ENCODE assay signal across 2 cellular contexts in the genomic region with DNA sequence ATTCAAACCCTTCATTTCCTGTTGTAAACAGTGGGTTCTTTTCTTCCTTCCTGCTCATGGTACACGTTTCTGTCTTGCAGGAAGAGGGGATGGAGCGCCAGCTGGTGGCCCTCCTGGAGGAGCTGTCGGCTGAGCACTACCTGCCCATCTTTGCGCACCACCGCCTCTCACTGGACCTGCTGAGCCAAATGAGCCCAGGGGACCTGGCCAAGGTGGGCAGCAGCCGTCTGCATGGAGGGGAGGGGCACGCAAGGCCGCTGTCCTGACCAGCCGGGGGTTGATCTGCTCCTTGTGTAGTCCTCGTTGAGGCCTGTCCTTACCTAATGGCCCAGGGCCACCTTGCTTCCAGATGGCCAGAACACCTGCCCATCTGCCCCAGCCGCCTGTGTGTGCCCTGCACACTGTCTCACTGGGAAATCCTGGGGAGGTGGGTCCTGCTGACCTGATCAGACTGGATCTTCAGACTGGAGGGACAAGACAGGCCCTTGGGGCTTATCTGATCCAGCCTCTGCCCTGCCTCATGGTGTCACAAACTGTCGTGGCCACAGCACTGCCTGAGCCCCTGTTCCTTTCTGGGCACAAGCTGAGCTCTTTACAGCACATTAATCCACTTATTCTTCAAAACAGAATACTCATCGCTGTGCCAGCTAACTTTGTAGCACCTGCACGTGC.
TF ChIP-seq lines count a peak whose summit lies in the region.

No MANE protein-coding gene starts in this region.

TF ChIP-seq in IMR-90, 13 proteins besides CTCF, POLR2A, EP300 and RAD21:
- TF ChIP-seq RFX5 (IDR thresholded peaks at IDR 0.05; ENCODE audit: low read depth, low read length) = no peak
- TF ChIP-seq, protein P1, sequence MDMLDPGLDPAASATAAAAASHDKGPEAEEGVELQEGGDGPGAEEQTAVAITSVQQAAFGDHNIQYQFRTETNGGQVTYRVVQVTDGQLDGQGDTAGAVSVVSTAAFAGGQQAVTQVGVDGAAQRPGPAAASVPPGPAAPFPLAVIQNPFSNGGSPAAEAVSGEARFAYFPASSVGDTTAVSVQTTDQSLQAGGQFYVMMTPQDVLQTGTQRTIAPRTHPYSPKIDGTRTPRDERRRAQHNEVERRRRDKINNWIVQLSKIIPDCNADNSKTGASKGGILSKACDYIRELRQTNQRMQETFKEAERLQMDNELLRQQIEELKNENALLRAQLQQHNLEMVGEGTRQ (IDR thresholded peaks at IDR 0.05; ENCODE audit: low read depth, low read length) = no peak
- no peak for TF ChIP-seq FOS (IDR thresholded peaks at IDR 0.05; ENCODE audit: low read depth, low read length)
- no peak for TF ChIP-seq MAZ (IDR thresholded peaks at IDR 0.05; ENCODE audit: borderline replicate concordance, low read depth, low read length)
- TF ChIP-seq, protein P2, sequence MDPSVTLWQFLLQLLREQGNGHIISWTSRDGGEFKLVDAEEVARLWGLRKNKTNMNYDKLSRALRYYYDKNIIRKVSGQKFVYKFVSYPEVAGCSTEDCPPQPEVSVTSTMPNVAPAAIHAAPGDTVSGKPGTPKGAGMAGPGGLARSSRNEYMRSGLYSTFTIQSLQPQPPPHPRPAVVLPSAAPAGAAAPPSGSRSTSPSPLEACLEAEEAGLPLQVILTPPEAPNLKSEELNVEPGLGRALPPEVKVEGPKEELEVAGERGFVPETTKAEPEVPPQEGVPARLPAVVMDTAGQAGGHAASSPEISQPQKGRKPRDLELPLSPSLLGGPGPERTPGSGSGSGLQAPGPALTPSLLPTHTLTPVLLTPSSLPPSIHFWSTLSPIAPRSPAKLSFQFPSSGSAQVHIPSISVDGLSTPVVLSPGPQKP (IDR thresholded peaks at IDR 0.05; ENCODE audit: borderline replicate concordance, low read depth, low read length) = no peak

TF ChIP-seq in K562, 482 proteins besides CTCF, POLR2A, EP300 and RAD21:
- TF ChIP-seq GTF2A2 (tag; IDR thresholded peaks at IDR 0.05) (no peak), SRSF3 (IDR thresholded peaks at IDR 0.05; ENCODE audit: insufficient read depth, low read length) (no peak), DNMT1 (IDR thresholded peaks at IDR 0.05) (no peak), RBM17 (IDR thresholded peaks at IDR 0.05; ENCODE audit: borderline replicate concordance, low read depth, low read length) (no peak), TAF1 (IDR thresholded peaks at IDR 0.05; ENCODE audit: control insufficient read depth, extremely low read depth, insufficient read depth, low read length, severe bottlenecking) (no peak), ZNF165 (CRISPR knock-in tag; IDR thresholded peaks at IDR 0.05; ENCODE audit: borderline replicate concordance) (no peak), ZNF217 (CRISPR knock-in tag; IDR thresholded peaks at IDR 0.05) (no peak), SETDB1 (IDR thresholded peaks at IDR 0.05; ENCODE audit: low read length) (no peak), ZNF354B (CRISPR knock-in tag; IDR thresholded peaks at IDR 0.05) (no peak), SMAD2 (IDR thresholded peaks at IDR 0.05; ENCODE audit: low read depth, low read length) (no peak), NFIC (IDR thresholded peaks at IDR 0.05) (no peak), ZNF263 (CRISPR knock-in tag; IDR thresholded peaks at IDR 0.05; ENCODE audit: borderline replicate concordance) (no peak), HNRNPL (IDR thresholded peaks at IDR 0.05; ENCODE audit: low read depth, low read length) (no peak), JUND (IDR thresholded peaks at IDR 0.05; ENCODE audit: borderline replicate concordance, low read depth, low read length) (no peak), JUND (tag; IDR thresholded peaks at IDR 0.05; ENCODE audit: borderline replicate concordance, low read depth, low read length) (no peak), KDM5B (IDR thresholded peaks at IDR 0.05; ENCODE audit: insufficient replicate concordance, low read depth, low read length) (no peak), ZFP36 (IDR thresholded peaks at IDR 0.05; ENCODE audit: low read depth, low read length, partially characterized antibody) (peak; percentile 30), PCBP2 (IDR thresholded peaks at IDR 0.05; ENCODE audit: low read depth, low read length, poor library complexity, severe bottlenecking) (no peak), RUNX1 (IDR thresholded peaks at IDR 0.05; ENCODE audit: low read depth) (no peak), SIRT6 (IDR thresholded peaks at IDR 0.05; ENCODE audit: low read depth, low read length) (no peak), ZNF384 (IDR thresholded peaks at IDR 0.05; ENCODE audit: low read depth, low read length) (no peak), ZNF12 (CRISPR knock-in tag; IDR thresholded peaks at IDR 0.05) (no peak), IRF2 (CRISPR knock-in tag; IDR thresholded peaks at IDR 0.05) (no peak), SMAD1 (IDR thresholded peaks at IDR 0.05; ENCODE audit: low read depth, low read length, partially characterized antibody) (no peak), GATA2 (CRISPR knock-in tag; IDR thresholded peaks at IDR 0.05) (no peak), U2AF1 (optimal IDR thresholded peaks at IDR 0.05; ENCODE audit: low read depth, low read length) (no peak), FOS (IDR thresholded peaks at IDR 0.05; ENCODE audit: extremely low read depth, insufficient read length) (no peak), HMG20B (CRISPR knock-in tag; IDR thresholded peaks at IDR 0.05) (no peak), KLF6 (CRISPR knock-in tag; IDR thresholded peaks at IDR 0.05; ENCODE audit: borderline replicate concordance) (no peak), POLR2G (IDR thresholded peaks at IDR 0.05; ENCODE audit: low read depth, low read length) (0 out of 2 replicates have a peak, but pooled peaks have one; percentile 33), STAG1 (CRISPR knock-in tag; IDR thresholded peaks at IDR 0.05; ENCODE audit: borderline replicate concordance) (peak; percentile 47; the same call in 1 of the 2 replicates), ADNP (tag; IDR thresholded peaks at IDR 0.05) (no peak), ELF2 (CRISPR knock-in tag; IDR thresholded peaks at IDR 0.05) (no peak), GABPB1 (CRISPR knock-in tag; IDR thresholded peaks at IDR 0.05) (0 out of 2 replicates have a peak, but pooled peaks have one; percentile 39), FUS (optimal IDR thresholded peaks at IDR 0.05; ENCODE audit: low read depth, low read length) (no peak), ZNF644 (tag; IDR thresholded peaks at IDR 0.05; ENCODE audit: low read depth) (no peak), SAFB (IDR thresholded peaks at IDR 0.05; ENCODE audit: borderline replicate concordance, low read depth, low read length) (no peak)
- TF ChIP-seq, protein P3, sequence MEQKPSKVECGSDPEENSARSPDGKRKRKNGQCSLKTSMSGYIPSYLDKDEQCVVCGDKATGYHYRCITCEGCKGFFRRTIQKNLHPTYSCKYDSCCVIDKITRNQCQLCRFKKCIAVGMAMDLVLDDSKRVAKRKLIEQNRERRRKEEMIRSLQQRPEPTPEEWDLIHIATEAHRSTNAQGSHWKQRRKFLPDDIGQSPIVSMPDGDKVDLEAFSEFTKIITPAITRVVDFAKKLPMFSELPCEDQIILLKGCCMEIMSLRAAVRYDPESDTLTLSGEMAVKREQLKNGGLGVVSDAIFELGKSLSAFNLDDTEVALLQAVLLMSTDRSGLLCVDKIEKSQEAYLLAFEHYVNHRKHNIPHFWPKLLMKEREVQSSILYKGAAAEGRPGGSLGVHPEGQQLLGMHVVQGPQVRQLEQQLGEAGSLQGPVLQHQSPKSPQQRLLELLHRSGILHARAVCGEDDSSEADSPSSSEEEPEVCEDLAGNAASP (IDR thresholded peaks at IDR 0.05) = no peak
- TF ChIP-seq, protein P4, sequence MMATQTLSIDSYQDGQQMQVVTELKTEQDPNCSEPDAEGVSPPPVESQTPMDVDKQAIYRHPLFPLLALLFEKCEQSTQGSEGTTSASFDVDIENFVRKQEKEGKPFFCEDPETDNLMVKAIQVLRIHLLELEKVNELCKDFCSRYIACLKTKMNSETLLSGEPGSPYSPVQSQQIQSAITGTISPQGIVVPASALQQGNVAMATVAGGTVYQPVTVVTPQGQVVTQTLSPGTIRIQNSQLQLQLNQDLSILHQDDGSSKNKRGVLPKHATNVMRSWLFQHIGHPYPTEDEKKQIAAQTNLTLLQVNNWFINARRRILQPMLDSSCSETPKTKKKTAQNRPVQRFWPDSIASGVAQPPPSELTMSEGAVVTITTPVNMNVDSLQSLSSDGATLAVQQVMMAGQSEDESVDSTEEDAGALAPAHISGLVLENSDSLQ (IDR thresholded peaks at IDR 0.05) = no peak
- TF ChIP-seq, protein P5, sequence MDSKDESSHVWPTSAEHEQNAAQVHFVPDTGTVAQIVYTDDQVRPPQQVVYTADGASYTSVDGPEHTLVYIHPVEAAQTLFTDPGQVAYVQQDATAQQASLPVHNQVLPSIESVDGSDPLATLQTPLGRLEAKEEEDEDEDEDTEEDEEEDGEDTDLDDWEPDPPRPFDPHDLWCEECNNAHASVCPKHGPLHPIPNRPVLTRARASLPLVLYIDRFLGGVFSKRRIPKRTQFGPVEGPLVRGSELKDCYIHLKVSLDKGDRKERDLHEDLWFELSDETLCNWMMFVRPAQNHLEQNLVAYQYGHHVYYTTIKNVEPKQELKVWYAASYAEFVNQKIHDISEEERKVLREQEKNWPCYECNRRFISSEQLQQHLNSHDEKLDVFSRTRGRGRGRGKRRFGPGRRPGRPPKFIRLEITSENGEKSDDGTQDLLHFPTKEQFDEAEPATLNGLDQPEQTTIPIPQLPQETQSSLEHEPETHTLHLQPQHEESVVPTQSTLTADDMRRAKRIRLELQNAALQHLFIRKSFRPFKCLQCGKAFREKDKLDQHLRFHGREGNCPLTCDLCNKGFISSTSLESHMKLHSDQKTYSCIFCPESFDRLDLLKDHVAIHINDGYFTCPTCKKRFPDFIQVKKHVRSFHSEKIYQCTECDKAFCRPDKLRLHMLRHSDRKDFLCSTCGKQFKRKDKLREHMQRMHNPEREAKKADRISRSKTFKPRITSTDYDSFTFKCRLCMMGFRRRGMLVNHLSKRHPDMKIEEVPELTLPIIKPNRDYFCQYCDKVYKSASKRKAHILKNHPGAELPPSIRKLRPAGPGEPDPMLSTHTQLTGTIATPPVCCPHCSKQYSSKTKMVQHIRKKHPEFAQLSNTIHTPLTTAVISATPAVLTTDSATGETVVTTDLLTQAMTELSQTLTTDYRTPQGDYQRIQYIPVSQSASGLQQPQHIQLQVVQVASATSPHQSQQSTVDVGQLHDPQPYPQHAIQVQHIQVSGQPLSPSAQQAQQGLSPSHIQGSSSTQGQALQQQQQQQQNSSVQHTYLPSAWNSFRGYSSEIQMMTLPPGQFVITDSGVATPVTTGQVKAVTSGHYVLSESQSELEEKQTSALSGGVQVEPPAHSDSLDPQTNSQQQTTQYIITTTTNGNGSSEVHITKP (IDR thresholded peaks at IDR 0.05; ENCODE audit: partially characterized antibody) = no peak
- TF ChIP-seq, protein P6, sequence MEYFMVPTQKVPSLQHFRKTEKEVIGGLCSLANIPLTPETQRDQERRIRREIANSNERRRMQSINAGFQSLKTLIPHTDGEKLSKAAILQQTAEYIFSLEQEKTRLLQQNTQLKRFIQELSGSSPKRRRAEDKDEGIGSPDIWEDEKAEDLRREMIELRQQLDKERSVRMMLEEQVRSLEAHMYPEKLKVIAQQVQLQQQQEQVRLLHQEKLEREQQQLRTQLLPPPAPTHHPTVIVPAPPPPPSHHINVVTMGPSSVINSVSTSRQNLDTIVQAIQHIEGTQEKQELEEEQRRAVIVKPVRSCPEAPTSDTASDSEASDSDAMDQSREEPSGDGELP (CRISPR knock-in tag; IDR thresholded peaks at IDR 0.05; ENCODE audit: borderline replicate concordance) = peak; percentile 36; the same call in 1 of the 2 replicates
- TF ChIP-seq, protein P7, sequence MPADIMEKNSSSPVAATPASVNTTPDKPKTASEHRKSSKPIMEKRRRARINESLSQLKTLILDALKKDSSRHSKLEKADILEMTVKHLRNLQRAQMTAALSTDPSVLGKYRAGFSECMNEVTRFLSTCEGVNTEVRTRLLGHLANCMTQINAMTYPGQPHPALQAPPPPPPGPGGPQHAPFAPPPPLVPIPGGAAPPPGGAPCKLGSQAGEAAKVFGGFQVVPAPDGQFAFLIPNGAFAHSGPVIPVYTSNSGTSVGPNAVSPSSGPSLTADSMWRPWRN (IDR thresholded peaks at IDR 0.05; ENCODE audit: low read depth) = no peak
- TF ChIP-seq, protein P8, sequence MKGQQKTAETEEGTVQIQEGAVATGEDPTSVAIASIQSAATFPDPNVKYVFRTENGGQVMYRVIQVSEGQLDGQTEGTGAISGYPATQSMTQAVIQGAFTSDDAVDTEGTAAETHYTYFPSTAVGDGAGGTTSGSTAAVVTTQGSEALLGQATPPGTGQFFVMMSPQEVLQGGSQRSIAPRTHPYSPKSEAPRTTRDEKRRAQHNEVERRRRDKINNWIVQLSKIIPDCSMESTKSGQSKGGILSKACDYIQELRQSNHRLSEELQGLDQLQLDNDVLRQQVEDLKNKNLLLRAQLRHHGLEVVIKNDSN (CRISPR knock-in tag; IDR thresholded peaks at IDR 0.05) = no peak
- TF ChIP-seq, protein P9, sequence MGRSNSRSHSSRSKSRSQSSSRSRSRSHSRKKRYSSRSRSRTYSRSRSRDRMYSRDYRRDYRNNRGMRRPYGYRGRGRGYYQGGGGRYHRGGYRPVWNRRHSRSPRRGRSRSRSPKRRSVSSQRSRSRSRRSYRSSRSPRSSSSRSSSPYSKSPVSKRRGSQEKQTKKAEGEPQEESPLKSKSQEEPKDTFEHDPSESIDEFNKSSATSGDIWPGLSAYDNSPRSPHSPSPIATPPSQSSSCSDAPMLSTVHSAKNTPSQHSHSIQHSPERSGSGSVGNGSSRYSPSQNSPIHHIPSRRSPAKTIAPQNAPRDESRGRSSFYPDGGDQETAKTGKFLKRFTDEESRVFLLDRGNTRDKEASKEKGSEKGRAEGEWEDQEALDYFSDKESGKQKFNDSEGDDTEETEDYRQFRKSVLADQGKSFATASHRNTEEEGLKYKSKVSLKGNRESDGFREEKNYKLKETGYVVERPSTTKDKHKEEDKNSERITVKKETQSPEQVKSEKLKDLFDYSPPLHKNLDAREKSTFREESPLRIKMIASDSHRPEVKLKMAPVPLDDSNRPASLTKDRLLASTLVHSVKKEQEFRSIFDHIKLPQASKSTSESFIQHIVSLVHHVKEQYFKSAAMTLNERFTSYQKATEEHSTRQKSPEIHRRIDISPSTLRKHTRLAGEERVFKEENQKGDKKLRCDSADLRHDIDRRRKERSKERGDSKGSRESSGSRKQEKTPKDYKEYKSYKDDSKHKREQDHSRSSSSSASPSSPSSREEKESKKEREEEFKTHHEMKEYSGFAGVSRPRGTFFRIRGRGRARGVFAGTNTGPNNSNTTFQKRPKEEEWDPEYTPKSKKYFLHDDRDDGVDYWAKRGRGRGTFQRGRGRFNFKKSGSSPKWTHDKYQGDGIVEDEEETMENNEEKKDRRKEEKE (IDR thresholded peaks at IDR 0.05; ENCODE audit: borderline replicate concordance in 1 of 2, control insufficient read depth in 1 of 2, low read depth in 2 of 2, low read length in 1 of 2) = no peak
- TF ChIP-seq, protein P10, sequence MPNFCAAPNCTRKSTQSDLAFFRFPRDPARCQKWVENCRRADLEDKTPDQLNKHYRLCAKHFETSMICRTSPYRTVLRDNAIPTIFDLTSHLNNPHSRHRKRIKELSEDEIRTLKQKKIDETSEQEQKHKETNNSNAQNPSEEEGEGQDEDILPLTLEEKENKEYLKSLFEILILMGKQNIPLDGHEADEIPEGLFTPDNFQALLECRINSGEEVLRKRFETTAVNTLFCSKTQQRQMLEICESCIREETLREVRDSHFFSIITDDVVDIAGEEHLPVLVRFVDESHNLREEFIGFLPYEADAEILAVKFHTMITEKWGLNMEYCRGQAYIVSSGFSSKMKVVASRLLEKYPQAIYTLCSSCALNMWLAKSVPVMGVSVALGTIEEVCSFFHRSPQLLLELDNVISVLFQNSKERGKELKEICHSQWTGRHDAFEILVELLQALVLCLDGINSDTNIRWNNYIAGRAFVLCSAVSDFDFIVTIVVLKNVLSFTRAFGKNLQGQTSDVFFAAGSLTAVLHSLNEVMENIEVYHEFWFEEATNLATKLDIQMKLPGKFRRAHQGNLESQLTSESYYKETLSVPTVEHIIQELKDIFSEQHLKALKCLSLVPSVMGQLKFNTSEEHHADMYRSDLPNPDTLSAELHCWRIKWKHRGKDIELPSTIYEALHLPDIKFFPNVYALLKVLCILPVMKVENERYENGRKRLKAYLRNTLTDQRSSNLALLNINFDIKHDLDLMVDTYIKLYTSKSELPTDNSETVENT (CRISPR knock-in tag; IDR thresholded peaks at IDR 0.05) = no peak
